15 cellular contexts compared by ENCODE assay signal in genomic region chr12:121709478-121709890, GRCh38. TPM values are rescaled to one million over a fixed set of nuclear protein-coding genes. Genes with fewer than 3 reads are reported as not detected.
A peak's percentile ranks its signal among the peaks of the same experiment; 100 is the strongest.
DNase-seq lines count a peak whose midpoint lies in the region; ATAC-seq and TF ChIP-seq lines count a peak whose summit lies in the region.
"Had no signal": no experiment of that assay in that cellular context is flagged by ENCODE, and none has a peak within 500 bp of the region (broad histone marks: within the 10 kb centered on the region; RNA-seq: fewer than 3 reads in every experiment).

No MANE protein-coding gene starts in this region.

- H3K27ac Mint-ChIP-seq in T-helper 17 cell, result no peak overlapping the region
- H3K27ac Mint-ChIP-seq: activated T-helper 2 cell treated with anti-CD3 and anti-CD28 coated beads, Interferon-gamma antibody, Interleukin-2, Interleukin-4, amounts not matched to agents 10 μg/mL and 5 μg/mL and 100 μg/mL, durations not matched to agents 14 hours and 24 hours and 36 hours had no signal

- no peak overlapping the region for H3K4me3 ChIP-seq in BLaER1 treated with 17β-estradiol and CSF1 and Interleukin-3, amounts not matched to agents 10 nM and 100 nM
- H3K4me3 ChIP-seq in choroid plexus epithelial cell (ENCODE audit: low read depth, low read length), result no peak overlapping the region
- H3K4me3 ChIP-seq in lower lobe of right lung, result no peak overlapping the region
- H3K4me3 ChIP-seq: coronary artery had no signal

- no peak overlapping the region for H3K27ac ChIP-seq in BLaER1 treated with 17β-estradiol and CSF1 and Interleukin-3, amounts not matched to agents 10 nM and 100 nM
- peak overlapping the region; percentile 10 for H3K27ac ChIP-seq in lower lobe of right lung
- H3K27ac ChIP-seq: coronary artery had no signal

- peaks cover 0 to 14% (median 7%) of the 10 kb centered on the region in 11 experiments; a peak in 10 of 22 replicates for H4K20me1 ChIP-seq in BLaER1 treated with 17β-estradiol and CSF1 and Interleukin-3, amounts not matched to agents 10 nM and 100 nM

- peak overlapping the region in 8 of 11 experiments; percentile 3 to 55 (median 44); a peak in 11 of 22 replicates for H3K4me2 ChIP-seq in BLaER1 treated with 17β-estradiol and CSF1 and Interleukin-3, amounts not matched to agents 10 nM and 100 nM

- ATAC-seq in lower lobe of right lung (peak; percentile 31 to 52), omental fat pad (ENCODE audit: low FRiP score) (no peak), T-helper 17 cell (no peak), GM21723 (IDR thresholded peaks at IDR 0.05; ENCODE audit: unreplicated experiment) (no peak)
- ATAC-seq: activated CD4-positive, CD25-positive, alpha-beta regulatory T cell treated with anti-CD3 and anti-CD28 coated beads, Interleukin-2, amount 50 U/mL, for 24 hours had no signal

- no peak overlapping the region for H3K4me3 Mint-ChIP-seq in T-helper 17 cell

- no peak for TF ChIP-seq CTCF in choroid plexus epithelial cell (conservative IDR thresholded peaks at IDR 0.05; ENCODE audit: low read depth, low read length)
- no peak for TF ChIP-seq CTCF in lower lobe of right lung (IDR thresholded peaks at IDR 0.05)
- TF ChIP-seq CTCF in omental fat pad (IDR thresholded peaks at IDR 0.05), result no peak

- DNase-seq in LoVo (ENCODE audit: low spot score) (peak; percentile 8), choroid plexus epithelial cell (ENCODE audit: low read depth) (peak; percentile 70), lower lobe of right lung (no peak), omental fat pad (ENCODE audit: low spot score) (no peak), T-helper 17 cell (no peak)
- DNase-seq in stimulated activated CD4-positive, alpha-beta T cell treated with anti-CD3 and anti-CD28 coated beads, Interleukin-15, amount 100 ng/mL, for 24 hours, result no peak
- DNase-seq: CD8-positive, alpha-beta memory T cell; NCI-H187 treated with DMSO at 0.1 percent for 48 hours; SHP77; stimulated activated naive CD4-positive, alpha-beta T cell treated with Interleukin-2 at 50 U/mL for 16 hours had no signal

- H3K9me3 ChIP-seq in BLaER1 treated with 17β-estradiol and CSF1 and Interleukin-3, amounts not matched to agents 10 nM and 100 nM (replicated peaks in 1 of 11), result peaks cover 0 to 18% (median 10%) of the 10 kb centered on the region in 11 experiments; a peak in 16 of 22 replicates
- H3K9me3 ChIP-seq in lower lobe of right lung, result no peaks in the 10 kb centered on the region
- H3K9me3 ChIP-seq in T-helper 17 cell (ENCODE audit: control insufficient read depth, low read length, poor library complexity, severe bottlenecking), result no peaks in the 10 kb centered on the region

- intact Hi-C loops in lower lobe of right lung (cut with DNase I), result no loop called here

- H3K9ac ChIP-seq in BLaER1 treated with 17β-estradiol and CSF1 and Interleukin-3, amounts not matched to agents 10 nM and 100 nM, result no peak overlapping the region

- no peaks in the 10 kb centered on the region for H3K36me3 Mint-ChIP-seq in T-helper 17 cell (ENCODE audit: low read depth)

- H3K27me3 ChIP-seq in BLaER1 treated with 17β-estradiol and CSF1 and Interleukin-3, amounts not matched to agents 10 nM and 100 nM, result no peaks in the 10 kb centered on the region
- no peaks in the 10 kb centered on the region for H3K27me3 ChIP-seq in lower lobe of right lung (ENCODE audit: low read depth)

- H3K36me3 ChIP-seq in BLaER1 treated with 17β-estradiol and CSF1 and Interleukin-3, amounts not matched to agents 10 nM and 100 nM, result no peaks in the 10 kb centered on the region
- no peaks in the 10 kb centered on the region for H3K36me3 ChIP-seq in lower lobe of right lung

- H3K4me1 ChIP-seq in BLaER1 treated with 17β-estradiol and CSF1 and Interleukin-3, amounts not matched to agents 10 nM and 100 nM, result peaks cover 26 to 44% (median 39%) of the 10 kb centered on the region in 10 experiments
- H3K4me1 ChIP-seq in lower lobe of right lung, result peaks cover 23% of the 10 kb centered on the region

- H3K27me3 Mint-ChIP-seq in T-helper 17 cell, result no peaks in the 10 kb centered on the region

- peaks cover 12% of the 10 kb centered on the region for H3K4me1 Mint-ChIP-seq in T-helper 17 cell

RNA-seq across cellular contexts. Expression of gene TMEM120B, which starts 3.1 kb away (rescaled TPM):
- total RNA-seq in lower lobe of right lung, result 13.4 TPM
- 10 to 100 TPM in 1 of 4 donors, 1 to 10 TPM in 3; 4.9 to 10.7 (median 5.7) TPM for total RNA-seq in omental fat pad
- total RNA-seq in T-helper 17 cell, result 1 to 10 TPM; 6.9 to 7.0 TPM

RNA-seq across cellular contexts. Expression of gene MORN3, which starts 40.0 kb away (rescaled TPM):
- total RNA-seq in lower lobe of right lung (2.1 TPM), omental fat pad (under 1 TPM in 1 of 4 donors, not detected in 3; 0.19 TPM), T-helper 17 cell (1 to 10 TPM; 8.5 to 9.5 TPM)

Comparison
In these comparisons a context has a peak if more than half of its experiments do, and no peak if none do; other contexts are left out.
1. DNase-seq: peak in LoVo (single experiment) and choroid plexus epithelial cell (single experiment); none in lower lobe of right lung (single experiment), omental fat pad (single experiment), T-helper 17 cell (0 of 3) and stimulated activated CD4-positive, alpha-beta T cell treated with anti-CD3 and anti-CD28 coated beads, Interleukin-15, amount 100 ng/mL, for 24 hours (single experiment).
2. ATAC-seq: peak in lower lobe of right lung (2 of 2); none in omental fat pad (single experiment), T-helper 17 cell (single experiment) and GM21723 (single experiment).